10 cellular contexts compared by ENCODE assay signal in the genomic region with DNA sequence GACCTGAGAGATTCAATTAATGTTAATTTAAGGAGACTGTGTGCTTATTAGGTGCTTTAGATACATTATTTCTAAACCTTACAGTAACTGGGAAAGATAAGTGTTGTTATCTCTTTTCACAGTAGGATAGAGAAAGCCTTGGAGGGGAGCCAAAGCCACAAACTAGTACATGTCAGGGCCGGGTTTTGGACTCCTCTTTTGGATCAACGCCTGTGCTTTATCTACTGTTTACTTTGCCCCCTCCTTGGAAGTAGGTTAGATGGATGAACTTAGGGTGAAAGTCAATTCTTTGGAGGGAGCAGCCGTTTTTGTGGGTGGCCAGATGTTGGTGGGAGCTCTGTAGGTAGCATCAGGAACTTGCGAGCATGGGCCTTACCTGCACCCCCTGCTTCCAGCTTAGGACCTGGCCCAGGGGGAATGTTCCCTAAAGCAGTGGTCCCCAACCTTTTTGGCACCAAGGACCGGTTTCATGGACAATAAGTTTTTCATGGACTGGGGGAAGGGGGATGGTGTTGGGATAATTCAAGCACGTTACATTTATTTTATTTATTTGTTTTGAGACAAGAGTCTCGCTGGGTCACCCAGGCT. TPM values are rescaled to one million over a fixed set of nuclear protein-coding genes. Genes with fewer than 3 reads are reported as not detected.
DNase-seq lines count a peak whose midpoint lies in the region; ATAC-seq and TF ChIP-seq lines count a peak whose summit lies in the region.
"Had no signal": no experiment of that assay in that cellular context is flagged by ENCODE, and none has a peak within 500 bp of the region (broad histone marks: within the 10 kb centered on the region; RNA-seq: fewer than 3 reads in every experiment).

No MANE protein-coding gene starts in this region.

- peaks cover 43% of the 10 kb centered on the region for H3F3A ChIP-seq in MM.1S (ENCODE audit: insufficient read depth, low read length)

- no peaks in the 10 kb centered on the region for H3K9me3 ChIP-seq in MM.1S (replicated peaks; ENCODE audit: insufficient read depth, low read length)

- TF ChIP-seq CTCF in MM.1S (IDR thresholded peaks at IDR 0.05; ENCODE audit: low read length) = no peak

- no peaks in the 10 kb centered on the region for H3K79me2 ChIP-seq in MM.1S (ENCODE audit: low read length)

- no peaks in the 10 kb centered on the region for H4K20me1 ChIP-seq in MM.1S (ENCODE audit: insufficient read depth, low read length)

- H3K9me2 ChIP-seq in MM.1S (replicated peaks; ENCODE audit: insufficient read depth, low read length) = no peaks in the 10 kb centered on the region

- peaks cover 4% of the 10 kb centered on the region for H3K36me3 Mint-ChIP-seq in natural killer cell treated with Interleukin-12 subunit alpha and Interleukin-12 subunit beta and Interleukin-15 and Interleukin-18, amount 100 ng/mL, for 72 hours

- peaks cover 48% of the 10 kb centered on the region for H3K4me1 ChIP-seq in MM.1S (ENCODE audit: low read length)

- H3K36me3 ChIP-seq in MM.1S (replicated peaks; ENCODE audit: insufficient read depth, low read length) = no peaks in the 10 kb centered on the region

- ATAC-seq in natural killer cell treated with Interleukin-12 subunit alpha and Interleukin-12 subunit beta and Interleukin-15 and Interleukin-18, amount 100 ng/mL, for 72 hours = no peak
- no peak for ATAC-seq in GM19023 (IDR thresholded peaks at IDR 0.05; ENCODE audit: unreplicated experiment)

- H3K4me3 Mint-ChIP-seq in natural killer cell treated with Interleukin-12 subunit alpha and Interleukin-12 subunit beta and Interleukin-15 and Interleukin-18, amount 100 ng/mL, for 72 hours = peak overlapping the region; percentile 89

- peak overlapping the region in 1 of 2 donors; percentile 83 for H3K27ac Mint-ChIP-seq in natural killer cell treated with Interleukin-12 subunit alpha and Interleukin-12 subunit beta and Interleukin-15 and Interleukin-18, amount 100 ng/mL, for 72 hours

- H3K27me3 Mint-ChIP-seq in natural killer cell treated with Interleukin-12 subunit alpha and Interleukin-12 subunit beta and Interleukin-15 and Interleukin-18, amount 100 ng/mL, for 72 hours = peaks cover 4 to 7% of the 10 kb centered on the region in 2 donors

- H3K4me3 ChIP-seq in MM.1S (ENCODE audit: low read length) = no peak overlapping the region

- no peaks in the 10 kb centered on the region for H3K9me3 Mint-ChIP-seq in natural killer cell treated with Interleukin-12 subunit alpha and Interleukin-12 subunit beta and Interleukin-15 and Interleukin-18, amount 100 ng/mL, for 72 hours

- H2AFZ ChIP-seq in MM.1S (ENCODE audit: low read length) = no peak overlapping the region

- H3K27ac ChIP-seq in MM.1S (ENCODE audit: low read length) = no peak overlapping the region

- no peak overlapping the region for H3K9ac ChIP-seq in MM.1S (ENCODE audit: low read length)

- DNase-seq in NCI-H748 (lab: John Stamatoyannopoulos, UW; ENCODE audit: unreplicated experiment) = peak; percentile 6
- no peak for DNase-seq in NCI-H748 treated with DMSO at 0.1 percent for 48 hours (lab: John Stamatoyannopoulos, UW)
- no peak for DNase-seq in MM.1S
- peak; percentile 78 for DNase-seq in amniotic epithelial cell (ENCODE audit: low read depth)
- DNase-seq in natural killer cell treated with Interleukin-12 subunit alpha and Interleukin-12 subunit beta and Interleukin-15 and Interleukin-18, amount 100 ng/mL, for 72 hours (ENCODE audit: low spot score) = no peak
- no peak for DNase-seq in COLO668 (lab: John Stamatoyannopoulos, UW; ENCODE audit: unreplicated experiment)
- DNase-seq in activated gamma-delta T cell (lab: John Stamatoyannopoulos, UW) = no peak
- DNase-seq: effector CD8-positive, alpha-beta T cell; kidney had no signal

- peaks cover 13 to 30% of the 10 kb centered on the region in 2 donors for H3K4me1 Mint-ChIP-seq in natural killer cell treated with Interleukin-12 subunit alpha and Interleukin-12 subunit beta and Interleukin-15 and Interleukin-18, amount 100 ng/mL, for 72 hours (ENCODE audit: low read depth in 2 of 2)

- H3K27me3 ChIP-seq in MM.1S (replicated peaks; ENCODE audit: insufficient read depth, low read length) = no peaks in the 10 kb centered on the region

- peak overlapping the region; percentile 97; the same call in 1 of the 2 replicates for H3K4me2 ChIP-seq in MM.1S (ENCODE audit: low read depth, low read length)

RNA-seq across cellular contexts. Expression of a gene that starts 1.7 kb away (rescaled TPM):
- 1 to 10 TPM in 1 of 2 donors, under 1 TPM in 1; 0.56 to 1.0 TPM for total RNA-seq in natural killer cell treated with Interleukin-12 subunit alpha and Interleukin-12 subunit beta and Interleukin-15 and Interleukin-18, amount 100 ng/mL, for 72 hours

Comparison
In these comparisons a context has a peak if more than half of its experiments do, and no peak if none do; other contexts are left out.
1. DNase-seq: peak in NCI-H748 (single experiment) and amniotic epithelial cell (single experiment); none in NCI-H748 treated with DMSO at 0.1 percent for 48 hours (single experiment), MM.1S (single experiment), natural killer cell treated with Interleukin-12 subunit alpha and Interleukin-12 subunit beta and Interleukin-15 and Interleukin-18, amount 100 ng/mL, for 72 hours (single experiment), COLO668 (single experiment) and activated gamma-delta T cell (single experiment).